ENCODE assay signal across 1 cellular context in the genomic region with DNA sequence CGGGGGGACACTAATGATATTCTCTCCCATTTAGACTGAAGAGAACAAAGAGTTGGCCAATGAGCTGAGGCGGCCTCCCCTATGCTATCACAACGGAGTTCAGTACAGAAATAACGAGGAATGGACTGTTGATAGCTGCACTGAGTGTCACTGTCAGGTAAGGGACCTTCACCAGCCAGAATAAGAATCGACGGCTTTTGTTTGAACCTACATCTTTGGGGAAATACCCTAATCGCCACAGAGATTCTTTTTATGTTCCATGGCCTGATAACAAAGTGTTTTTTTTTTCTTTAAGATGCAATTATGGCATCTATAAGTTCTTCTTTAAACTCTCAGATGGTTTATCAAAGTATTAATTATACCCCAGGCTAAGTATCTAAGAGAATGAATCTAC.
TF ChIP-seq lines count a peak whose summit lies in the region.

No MANE protein-coding gene starts in this region.

TF ChIP-seq in endothelial cell of umbilical vein, 7 proteins besides CTCF, POLR2A, EP300 and RAD21:
- TF ChIP-seq POLR2AphosphoS5 (IDR thresholded peaks at IDR 0.05; ENCODE audit: insufficient read depth, low read depth, low read length) (peak; percentile 3), MYC (IDR thresholded peaks at IDR 0.05; ENCODE audit: low read depth, low read length) (no peak)
TF ChIP-seq in endothelial cell of umbilical vein: peak in this region for 1.
